8 cellular contexts compared by ENCODE assay signal in genomic region chr5:33423018-33423630, GRCh38. TPM values are rescaled to one million over a fixed set of nuclear protein-coding genes. Genes with fewer than 3 reads are reported as not detected.
A peak's percentile ranks its signal among the peaks of the same experiment; 100 is the strongest.
DNase-seq lines count a peak whose midpoint lies in the region; ATAC-seq and TF ChIP-seq lines count a peak whose summit lies in the region.

No MANE protein-coding gene starts in this region.

- no peak overlapping the region for H3K27ac Mint-ChIP-seq in MCF 10A (ENCODE audit: low read depth, unreplicated experiment)

- peak; percentile 62 for TF ChIP-seq CTCF in MCF 10A (IDR thresholded peaks at IDR 0.05; ENCODE audit: unreplicated experiment)
- TF ChIP-seq CTCF in breast epithelium (IDR thresholded peaks at IDR 0.05): peak in 1 of 3 donors; percentile 36
- TF ChIP-seq CTCF in OCI-LY1 (IDR thresholded peaks at IDR 0.05; ENCODE audit: low read length): peak; percentile 56
- peak in 4 of 6 experiments; percentile 31 to 61 (median 38) for TF ChIP-seq CTCF in esophagus squamous epithelium (IDR thresholded peaks at IDR 0.05)

- H3K4me3 ChIP-seq in breast epithelium: no peak overlapping the region
- H3K4me3 ChIP-seq in OCI-LY1 (ENCODE audit: low read depth, low read length, poor library complexity, severe bottlenecking): no peak overlapping the region
- no peak overlapping the region for H3K4me3 ChIP-seq in esophagus squamous epithelium

- peaks cover 0 to 6% of the 10 kb centered on the region in 2 donors for H3K27me3 ChIP-seq in breast epithelium
- no peaks in the 10 kb centered on the region for H3K27me3 ChIP-seq in OCI-LY1 (ENCODE audit: insufficient read depth, low read length)
- H3K27me3 ChIP-seq in esophagus squamous epithelium: peaks cover 0 to 2% (median 0%) of the 10 kb centered on the region in 4 donors

- intact Hi-C loops in MCF 10A (cut with micrococcal nuclease) (loop anchor here (2.0 to 10.0 kb wide), 5 partner anchors 242 to 808 kb away; no protein-coding TSS in a partner anchor), breast epithelium (cut with DNase I; ENCODE audit: low total_unique reads) (no loop called here), esophagus squamous epithelium (cut with DNase I) (no loop called here)

- no peaks in the 10 kb centered on the region for H3K79me2 ChIP-seq in OCI-LY1 (ENCODE audit: insufficient read depth, low read length)

- H3K9ac ChIP-seq in OCI-LY1 (ENCODE audit: low read length): no peak overlapping the region

- H3K36me3 ChIP-seq in breast epithelium (no peaks in the 10 kb centered on the region), OCI-LY1 (ENCODE audit: insufficient read depth, low read length) (no peaks in the 10 kb centered on the region), esophagus squamous epithelium (no peaks in the 10 kb centered on the region)

- H3K9me3 Mint-ChIP-seq in MCF 10A (ENCODE audit: unreplicated experiment): no peaks in the 10 kb centered on the region

- H3K9me3 ChIP-seq in breast epithelium (no peaks in the 10 kb centered on the region), OCI-LY1 (ENCODE audit: low read length) (no peaks in the 10 kb centered on the region), esophagus squamous epithelium (no peaks in the 10 kb centered on the region)

- DNase-seq in MCF 10A (ENCODE audit: unreplicated experiment): peak; percentile 49
- DNase-seq in breast epithelium (ENCODE audit: low spot score in 2 of 2): no peak
- DNase-seq in esophagus squamous epithelium (lab: John Stamatoyannopoulos, UW): no peak
- peak; percentile 26 for DNase-seq in stromal cell of bone marrow (ENCODE audit: low read depth)

- no peaks in the 10 kb centered on the region for H4K20me1 ChIP-seq in OCI-LY1 (ENCODE audit: insufficient read depth, low read length)

- no peak for ATAC-seq in HG03457 (IDR thresholded peaks at IDR 0.05; ENCODE audit: unreplicated experiment)
- no peak for ATAC-seq in GM19324 (IDR thresholded peaks at IDR 0.05; ENCODE audit: low FRiP score, unreplicated experiment)
- ATAC-seq in GM21786 (IDR thresholded peaks at IDR 0.05; ENCODE audit: unreplicated experiment): no peak

- H3F3A ChIP-seq in OCI-LY1 (ENCODE audit: insufficient read depth, low read length): no peaks in the 10 kb centered on the region

- no peak overlapping the region for H3K4me2 ChIP-seq in OCI-LY1 (ENCODE audit: low read length)

- H3K27ac ChIP-seq in breast epithelium: no peak overlapping the region
- no peak overlapping the region for H3K27ac ChIP-seq in OCI-LY1 (ENCODE audit: low read depth, low read length, poor library complexity, severe bottlenecking)
- no peak overlapping the region for H3K27ac ChIP-seq in esophagus squamous epithelium

- no TSS peak for BruUV-seq in MCF 10A (replicated peaks; lab: Mats Ljungman, UMichigan)

- no peaks in the 10 kb centered on the region for H3K36me3 Mint-ChIP-seq in MCF 10A (ENCODE audit: insufficient read depth, unreplicated experiment)

- H3K4me1 Mint-ChIP-seq in MCF 10A (ENCODE audit: insufficient read depth, unreplicated experiment): no peaks in the 10 kb centered on the region

- H3K4me3 Mint-ChIP-seq in MCF 10A (ENCODE audit: unreplicated experiment): no peak overlapping the region

- no peak overlapping the region for H2AFZ ChIP-seq in OCI-LY1 (ENCODE audit: low read length)

- CTCF ChIA-PET in MCF 10A (lab: Yijun Ruan, JAX): interaction anchor here (0.5 to 3.9 kb wide), 34 partner anchors 8 to 1191 kb away, joined by 3 to 25 read pairs (median 3); partner anchors contain the start of gene NPR3

- TF ChIP-seq POLR2A in breast epithelium (IDR thresholded peaks at IDR 0.05) (no peak), esophagus squamous epithelium (IDR thresholded peaks at IDR 0.05) (no peak)

- no peaks in the 10 kb centered on the region for H3K9me2 ChIP-seq in OCI-LY1 (ENCODE audit: low read depth, low read length)

- no peaks in the 10 kb centered on the region for H3K27me3 Mint-ChIP-seq in MCF 10A (ENCODE audit: insufficient read depth, unreplicated experiment)

- H3K4me1 ChIP-seq in breast epithelium (no peaks in the 10 kb centered on the region), OCI-LY1 (ENCODE audit: insufficient read depth, low read length, severe bottlenecking) (no peaks in the 10 kb centered on the region), esophagus squamous epithelium (no peaks in the 10 kb centered on the region)

- WGBS in esophagus squamous epithelium, 2 donors: 0 to 10% methylated on average over 3 of the region's 3 CpGs

- POLR2A ChIA-PET in MCF 10A (lab: Yijun Ruan, JAX): interaction anchor here (0.8 kb wide), 1 partner anchor 150 kb away, joined by 3 read pairs; no protein-coding TSS in a partner anchor

RNA-seq across cellular contexts. Expression of gene TARS1, which starts 17.6 kb away (rescaled TPM):
- 386 and 469 TPM in 2 replicates for total RNA-seq in MCF 10A (2022)
- 10 to 100 TPM; 58.4 to 66.5 (median 64.2) TPM for total RNA-seq in breast epithelium
- 100 to 1,000 TPM in 2 of 4 donors, 10 to 100 TPM in 2; 66.6 to 192 (median 98.4) TPM for total RNA-seq in esophagus squamous epithelium

Comparison
In these comparisons a context has a peak if more than half of its experiments do, and no peak if none do; other contexts are left out.
1. DNase-seq: peak in MCF 10A (single experiment) and stromal cell of bone marrow (single experiment); none in breast epithelium (0 of 2) and esophagus squamous epithelium (single experiment).